Comparison of ENCODE assay signal across 14 cellular contexts in the genomic region with DNA sequence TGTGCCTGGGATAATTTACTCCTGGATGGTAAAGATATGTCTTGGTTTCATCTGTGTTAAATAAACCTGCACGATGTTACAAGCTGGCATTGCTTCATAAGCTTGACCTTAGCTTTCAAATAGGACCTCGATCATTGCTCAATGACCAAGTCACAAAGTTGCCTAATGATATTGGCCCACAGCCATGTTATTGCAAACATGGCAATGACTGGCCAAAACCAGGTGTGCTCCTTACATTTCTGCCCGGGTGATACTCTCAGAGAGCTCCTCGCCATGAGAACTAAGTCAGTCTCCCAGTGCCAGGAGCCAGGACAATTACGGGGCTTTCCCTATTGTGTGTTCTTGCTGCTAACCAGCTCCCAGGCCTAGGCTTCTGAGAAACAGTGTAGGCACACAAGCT.
DNase-seq lines count a peak whose midpoint lies in the region; ATAC-seq and TF ChIP-seq lines count a peak whose summit lies in the region.
"Had no signal": no experiment of that assay in that cellular context is flagged by ENCODE, and none has a peak within 500 bp of the region (broad histone marks: within the 10 kb centered on the region; RNA-seq: fewer than 3 reads in every experiment).

No MANE protein-coding gene starts in this region.

- no peaks in the 10 kb centered on the region for H3K36me3 ChIP-seq in mucosa of descending colon (ENCODE audit: low read depth)
- no peaks in the 10 kb centered on the region for H3K36me3 ChIP-seq in aorta (ENCODE audit: control insufficient read depth in 1 of 2, insufficient read depth in 2 of 2, low read length in 1 of 2)

- peak overlapping the region in 1 of 2 donors; percentile 63 for H3K4me3 Mint-ChIP-seq in CD14-positive monocyte
- no peak overlapping the region for H3K4me3 Mint-ChIP-seq in activated CD4-positive, alpha-beta T cell treated with anti-CD3 and anti-CD28 coated beads for 36 hours
- H3K4me3 Mint-ChIP-seq: activated naive CD8-positive, alpha-beta T cell had no signal

- 75 to 77% methylated on average over 5 of the region's 5 CpGs for WGBS in aorta, 2 donors

- H3K9me3 Mint-ChIP-seq in CD14-positive monocyte = peaks cover 0 to 5% (median 2%) of the 10 kb centered on the region in 7 donors
- H3K9me3 Mint-ChIP-seq in activated CD4-positive, alpha-beta T cell treated with anti-CD3 and anti-CD28 coated beads for 36 hours (ENCODE audit: low read depth) = no peaks in the 10 kb centered on the region

- H3K4me1 ChIP-seq in mucosa of descending colon (ENCODE audit: low read depth) (no peaks in the 10 kb centered on the region), aorta (ENCODE audit: control insufficient read depth in 1 of 2, insufficient read depth in 2 of 2, low read length in 2 of 2) (no peaks in the 10 kb centered on the region)

- H3K27ac Mint-ChIP-seq in CD14-positive monocyte = peak overlapping the region in 6 of 7 donors; percentile 92 to 99 (median 98)
- H3K27ac Mint-ChIP-seq in activated CD4-positive, alpha-beta T cell treated with anti-CD3 and anti-CD28 coated beads for 36 hours = no peak overlapping the region
- H3K27ac Mint-ChIP-seq: activated naive CD8-positive, alpha-beta T cell had no signal

- H3K4me3 ChIP-seq in epithelial cell of esophagus (ENCODE audit: low read length) (no peak overlapping the region), mucosa of descending colon (no peak overlapping the region), aorta (ENCODE audit: low read length in 2 of 2) (no peak overlapping the region)

- CTCF ChIA-PET in activated CD4-positive, alpha-beta T cell treated with anti-CD3 and anti-CD28 coated beads for 36 hours (lab: Charles Lee) = interaction anchor here (1.2 to 1.5 kb wide), 2 partner anchors 55 to 126 kb away, joined by 3 to 5 read pairs; no protein-coding TSS in a partner anchor

- ATAC-seq in mucosa of descending colon (peak; percentile 44), aorta (ENCODE audit: low FRiP score) (no peak)
- no peak for ATAC-seq in activated CD4-positive, alpha-beta T cell treated with anti-CD3 and anti-CD28 coated beads for 36 hours

- in situ Hi-C loops in G401 (cut with HindIII; ENCODE audit: low sequenced_read_pairs) = no loop called here

- POLR2A ChIA-PET in activated CD4-positive, alpha-beta T cell treated with anti-CD3 and anti-CD28 coated beads for 36 hours (lab: Charles Lee) = interaction anchor here (0.5 kb wide), 1 partner anchor 561 kb away, joined by 6 read pairs; no protein-coding TSS in a partner anchor

- no peak overlapping the region for H3K27ac ChIP-seq in aorta (ENCODE audit: low read depth in 1 of 2, low read length in 2 of 2)

- H3K27me3 Mint-ChIP-seq in CD14-positive monocyte (ENCODE audit: low read depth in 3 of 3) = no peaks in the 10 kb centered on the region
- H3K27me3 Mint-ChIP-seq in activated CD4-positive, alpha-beta T cell treated with anti-CD3 and anti-CD28 coated beads for 36 hours = peaks cover 4% of the 10 kb centered on the region

- intact Hi-C loops in CD14-positive monocyte (cut with micrococcal nuclease) (loop anchor here in 1 of 2 donors (5.0 kb wide), 1 partner anchor 34 kb away; no protein-coding TSS in a partner anchor), mucosa of descending colon (cut with DNase I, micrococcal nuclease) (no loop called here), aorta (cut with DNase I) (no loop called here)
- intact Hi-C loops in activated CD4-positive, alpha-beta T cell treated with anti-CD3 and anti-CD28 coated beads for 36 hours (cut with DNase I, micrococcal nuclease) = no loop called here

- no peak for TF ChIP-seq CTCF in CD14-positive monocyte (IDR thresholded peaks at IDR 0.05)
- no peak for TF ChIP-seq CTCF in epithelial cell of esophagus (IDR thresholded peaks at IDR 0.05; ENCODE audit: insufficient read depth, low read depth, low read length, missing control alignments)
- no peak for TF ChIP-seq CTCF in mucosa of descending colon (IDR thresholded peaks at IDR 0.05)

- DNase-seq in CD14-positive monocyte (ENCODE audit: low spot score) (peak; percentile 86), NCI-H226 (peak; percentile 40), epithelial cell of esophagus (ENCODE audit: low read depth) (peak; percentile 98), mucosa of descending colon (no peak), aorta (no peak), G401 (ENCODE audit: low spot score) (no peak)
- no peak for DNase-seq in activated CD4-positive, alpha-beta T cell treated with anti-CD3 and anti-CD28 coated beads for 36 hours
- no peak for DNase-seq in activated T-cell treated with anti-CD3 and anti-CD28 coated beads, Interleukin-2, amount 50 U/mL, for 1 hour
- DNase-seq: activated CD4-positive, alpha-beta T cell treated with anti-CD3 and anti-CD28 coated beads for 48 hours; C1 segment of cervical spinal cord; effector memory CD4-positive, alpha-beta T cell; NCI-H2107; occipital lobe had no signal

- H3K36me3 Mint-ChIP-seq in CD14-positive monocyte = peaks cover 7 to 18% of the 10 kb centered on the region in 2 donors
- H3K36me3 Mint-ChIP-seq in activated CD4-positive, alpha-beta T cell treated with anti-CD3 and anti-CD28 coated beads for 36 hours (ENCODE audit: low read depth) = no peaks in the 10 kb centered on the region
- H3K36me3 Mint-ChIP-seq: activated naive CD8-positive, alpha-beta T cell had no signal

- no peaks in the 10 kb centered on the region for H3K27me3 ChIP-seq in aorta (ENCODE audit: control insufficient read depth in 1 of 2, insufficient read depth in 2 of 2, low read length in 1 of 2)

- H3K9me3 ChIP-seq in mucosa of descending colon = no peaks in the 10 kb centered on the region
- no peaks in the 10 kb centered on the region for H3K9me3 ChIP-seq in aorta (ENCODE audit: control insufficient read depth, low read length)

- peaks cover 58% of the 10 kb centered on the region for H3K4me1 Mint-ChIP-seq in CD14-positive monocyte
- H3K4me1 Mint-ChIP-seq in activated CD4-positive, alpha-beta T cell treated with anti-CD3 and anti-CD28 coated beads for 36 hours = peaks cover 13% of the 10 kb centered on the region

Comparison
In these comparisons a context has a peak if more than half of its experiments do, and no peak if none do; other contexts are left out.
1. DNase-seq: peak in CD14-positive monocyte (single experiment), NCI-H226 (single experiment) and epithelial cell of esophagus (single experiment); none in mucosa of descending colon (0 of 3), activated CD4-positive, alpha-beta T cell treated with anti-CD3 and anti-CD28 coated beads for 36 hours (single experiment), aorta (0 of 2), activated T-cell treated with anti-CD3 and anti-CD28 coated beads, Interleukin-2, amount 50 U/mL, for 1 hour (single experiment) and G401 (single experiment).